11 cellular contexts compared by ENCODE assay signal in genomic region chr14:68199465-68200145, GRCh38.
DNase-seq lines count a peak whose midpoint lies in the region; ATAC-seq and TF ChIP-seq lines count a peak whose summit lies in the region.
"Had no signal": no experiment of that assay in that cellular context is flagged by ENCODE, and none has a peak within 500 bp of the region (broad histone marks: within the 10 kb centered on the region; RNA-seq: fewer than 3 reads in every experiment).

No MANE protein-coding gene starts in this region.

- TF ChIP-seq CTCF in cardiac muscle cell (IDR thresholded peaks at IDR 0.05; ENCODE audit: low read depth, low read length) (peak; percentile 29), ovary (IDR thresholded peaks at IDR 0.05) (no peak), GM20000 (IDR thresholded peaks at IDR 0.05; ENCODE audit: extremely low read depth, missing control alignments) (no peak), PC-3 (conservative IDR thresholded peaks at IDR 0.05; ENCODE audit: low read depth, low read length) (no peak)

- H3K27ac ChIP-seq in cardiac muscle cell (no peak overlapping the region), ovary (peak overlapping the region; percentile 61 to 77), SJCRH30 (no peak overlapping the region), PC-3 (ENCODE audit: low read length) (no peak overlapping the region)

- no peaks in the 10 kb centered on the region for H3F3A ChIP-seq in PC-3 (ENCODE audit: low read length, unreplicated experiment)

- H3K9me2 ChIP-seq in PC-3 (replicated peaks; ENCODE audit: low read length), result no peaks in the 10 kb centered on the region

- peaks cover 17% of the 10 kb centered on the region for H3K4me1 Mint-ChIP-seq in T-helper 17 cell

- H3K27me3 ChIP-seq in cardiac muscle cell (no peaks in the 10 kb centered on the region), ovary (no peaks in the 10 kb centered on the region), SJCRH30 (no peaks in the 10 kb centered on the region), PC-3 (ENCODE audit: low read length) (no peaks in the 10 kb centered on the region)

- H3K36me3 ChIP-seq in cardiac muscle cell (no peaks in the 10 kb centered on the region), ovary (no peaks in the 10 kb centered on the region), SJCRH30 (no peaks in the 10 kb centered on the region), PC-3 (ENCODE audit: low read depth, low read length) (no peaks in the 10 kb centered on the region)

- WGBS in ovary, 3 donors, result 19 to 39% (median 20%) methylated on average over 8 of the region's 8 CpGs

- H3K27me3 Mint-ChIP-seq in T-helper 17 cell, result no peaks in the 10 kb centered on the region
- H3K27me3 Mint-ChIP-seq: activated naive CD4-positive, alpha-beta T cell treated with anti-CD3 and anti-CD28 coated beads, Interleukin-2, amount 50 U/mL, for 24 hours; naive thymus-derived CD4-positive, alpha-beta T cell had no signal

- peak overlapping the region; percentile 3 for H3K27ac Mint-ChIP-seq in T-helper 17 cell
- H3K27ac Mint-ChIP-seq: activated naive CD4-positive, alpha-beta T cell treated with anti-CD3 and anti-CD28 coated beads, Interleukin-2, amount 50 U/mL, for 24 hours; T-helper 1 cell treated with Interleukin-12 subunit alpha and Interleukin-12 subunit beta and Interleukin-4 antibody, amounts not matched to agents 30 μg/mL and 1 μg/mL, for 36 hours had no signal

- no peaks in the 10 kb centered on the region for H3K79me2 ChIP-seq in PC-3 (ENCODE audit: low read length)

- DNase-seq in D341Med (ENCODE audit: low spot score), result peak; percentile 17
- DNase-seq in T-helper 17 cell, result no peak
- DNase-seq in cardiac muscle cell (ENCODE audit: low read depth in 1 of 2, low spot score in 1 of 2), result peak in 1 of 2 donors; percentile 97
- DNase-seq in ovary, result peak in 4 of 5 donors; percentile 38 to 51 (median 49)
- no peak for DNase-seq in SJCRH30
- no peak for DNase-seq in GM20000 (ENCODE audit: low spot score)
- DNase-seq in PC-3, result no peak
- DNase-seq: naive thymus-derived CD4-positive, alpha-beta T cell had no signal

- intact Hi-C loops in ovary (cut with DNase I) (no loop called here), PC-3 (cut with micrococcal nuclease) (no loop called here)

- H3K4me3 ChIP-seq in cardiac muscle cell (no peak overlapping the region), ovary (no peak overlapping the region), SJCRH30 (no peak overlapping the region), PC-3 (ENCODE audit: low read length) (no peak overlapping the region)

- H3K4me1 ChIP-seq in cardiac muscle cell (ENCODE audit: low read depth) (peaks cover 8% of the 10 kb centered on the region), ovary (ENCODE audit: insufficient read depth) (peaks cover 6% of the 10 kb centered on the region), SJCRH30 (peaks cover 9% of the 10 kb centered on the region), PC-3 (ENCODE audit: insufficient read depth, low read length) (no peaks in the 10 kb centered on the region)

- H3K9ac ChIP-seq in PC-3 (ENCODE audit: low read length), result no peak overlapping the region

- CTCF ChIA-PET in PC-3 (lab: Charles Lee), result no interaction called here

- no peak overlapping the region for H2AFZ ChIP-seq in PC-3 (ENCODE audit: low read length)

- no peak for TF ChIP-seq POLR2A in ovary (IDR thresholded peaks at IDR 0.05)

- no TSS peak for BruUV-seq in PC-3 (replicated peaks; lab: Mats Ljungman, UMichigan)

- no peaks in the 10 kb centered on the region for H4K20me1 ChIP-seq in PC-3 (ENCODE audit: low read length)

- no peak overlapping the region for H3K4me2 ChIP-seq in PC-3 (ENCODE audit: low read length)

- POLR2A ChIA-PET in PC-3 (lab: Charles Lee; ENCODE audit: unreplicated experiment), result no interaction called here

- H3K9me3 ChIP-seq in T-helper 17 cell (ENCODE audit: control insufficient read depth, low read length, poor library complexity, severe bottlenecking) (no peaks in the 10 kb centered on the region), cardiac muscle cell (ENCODE audit: low read depth) (no peaks in the 10 kb centered on the region), ovary (no peaks in the 10 kb centered on the region), SJCRH30 (replicated peaks) (0 out of 2 replicates have a peak, but pooled peaks cover 3% of the 10 kb centered on the region), PC-3 (ENCODE audit: low read length) (no peaks in the 10 kb centered on the region)

- no peak for TF ChIP-seq EP300 in ovary (IDR thresholded peaks at IDR 0.05)

- no peak overlapping the region for H3K4me3 Mint-ChIP-seq in T-helper 17 cell
- H3K4me3 Mint-ChIP-seq: activated naive CD4-positive, alpha-beta T cell treated with anti-CD3 and anti-CD28 coated beads, Interleukin-2, amount 50 U/mL, for 24 hours; T-helper 1 cell treated with Interleukin-12 subunit alpha and Interleukin-12 subunit beta and Interleukin-4 antibody, amounts not matched to agents 30 μg/mL and 1 μg/mL, for 36 hours had no signal

- no peak for ATAC-seq in T-helper 17 cell
- no peak for ATAC-seq in GM21529 (IDR thresholded peaks at IDR 0.05; ENCODE audit: unreplicated experiment)
- no peak for ATAC-seq in PC-3
- ATAC-seq: naive thymus-derived CD4-positive, alpha-beta T cell had no signal

- H3K36me3 Mint-ChIP-seq in T-helper 17 cell (ENCODE audit: low read depth), result peaks cover 4% of the 10 kb centered on the region

Comparison
In these comparisons a context has a peak if more than half of its experiments do, and no peak if none do; other contexts are left out.
1. DNase-seq: peak in D341Med (single experiment) and ovary (4 of 5); none in T-helper 17 cell (0 of 3), SJCRH30 (0 of 2), GM20000 (single experiment) and PC-3 (single experiment).
2. H3K27ac ChIP-seq: peak in ovary (2 of 2); none in cardiac muscle cell (single experiment), SJCRH30 (single experiment) and PC-3 (single experiment).